12 cellular contexts compared by ENCODE assay signal in the genomic region with DNA sequence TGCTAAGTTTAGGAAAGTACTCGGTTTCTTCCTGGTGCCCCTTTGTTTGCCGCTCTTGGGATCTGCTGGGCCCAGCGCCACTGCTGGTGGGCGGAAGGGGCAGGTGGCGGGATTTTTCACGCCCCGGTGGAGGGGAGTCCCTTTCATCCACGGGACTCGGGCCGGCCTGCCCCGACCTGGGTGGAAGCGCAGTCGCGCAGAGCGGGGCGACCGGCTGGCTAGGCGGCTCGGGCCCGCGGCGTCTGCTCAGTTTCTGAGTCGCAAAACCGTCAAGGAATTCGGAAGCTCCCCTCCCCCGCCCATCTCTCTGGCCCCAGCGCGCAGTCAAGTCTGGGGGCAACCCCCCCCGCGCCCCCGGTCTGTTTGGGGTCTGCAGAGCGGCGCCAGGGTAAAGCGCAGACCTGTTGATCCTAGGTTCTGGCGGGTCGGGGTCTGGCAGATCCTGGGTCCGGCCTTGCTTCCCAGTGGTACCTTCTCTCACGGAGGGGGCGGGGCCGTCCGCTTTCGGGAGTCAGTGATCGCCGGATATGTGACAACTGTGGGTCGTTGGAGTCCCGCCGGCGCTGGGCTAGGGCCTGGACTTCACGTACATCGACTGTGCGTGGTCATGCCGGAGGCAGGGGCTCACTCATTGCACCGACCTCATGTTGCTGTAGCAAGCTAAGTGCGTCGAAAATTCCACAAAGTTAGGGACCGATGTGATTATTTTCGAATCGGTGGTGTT. TPM values are rescaled to one million over a fixed set of nuclear protein-coding genes. Genes with fewer than 3 reads are reported as not detected.
DNase-seq lines count a peak whose midpoint lies in the region; ATAC-seq and TF ChIP-seq lines count a peak whose summit lies in the region.
"Had no signal": no experiment of that assay in that cellular context is flagged by ENCODE, and none has a peak within 500 bp of the region (broad histone marks: within the 10 kb centered on the region; RNA-seq: fewer than 3 reads in every experiment).

A gene with protein sequence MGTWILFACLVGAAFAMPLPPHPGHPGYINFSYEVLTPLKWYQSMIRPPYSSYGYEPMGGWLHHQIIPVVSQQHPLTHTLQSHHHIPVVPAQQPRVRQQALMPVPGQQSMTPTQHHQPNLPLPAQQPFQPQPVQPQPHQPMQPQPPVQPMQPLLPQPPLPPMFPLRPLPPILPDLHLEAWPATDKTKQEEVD (minus strand): TSS at position 481 of the 724 bp plus-strand sequence. CDS start 39,144 bp downstream, outside the sequence.

- H3K4me3 Mint-ChIP-seq in GM23338 (peak within 1 kb of the TSS; percentile 86), T-helper 17 cell (peak within 1 kb of the TSS; percentile 15)

- H3K9me3 Mint-ChIP-seq in GM23338 = no peaks in the 10 kb centered on the region
- no peaks in the 10 kb centered on the region for H3K9me3 Mint-ChIP-seq in activated naive CD4-positive, alpha-beta T cell treated with anti-CD3 and anti-CD28 coated beads, Interleukin-2, amount 50 U/mL, for 72 hours

- H3K27me3 Mint-ChIP-seq in GM23338 (ENCODE audit: insufficient read depth, low read depth, poor library complexity) (peaks cover 10% of the 10 kb centered on the region), T-helper 17 cell (peaks cover 34% of the 10 kb centered on the region)

- H3K9me3 ChIP-seq in T-helper 17 cell (ENCODE audit: control insufficient read depth, low read length, poor library complexity, severe bottlenecking) (no peaks in the 10 kb centered on the region), parathyroid adenoma (ENCODE audit: control insufficient read depth, low read length) (no peaks in the 10 kb centered on the region)
- H3K9me3 ChIP-seq: pancreas, spleen, stomach had no signal

- H3K9me2 ChIP-seq in GM23338 (ENCODE audit: insufficient read depth) = no peaks in the 10 kb centered on the region

- no peak within 1 kb of the TSS for H3K9ac ChIP-seq in parathyroid adenoma

- TF ChIP-seq CTCF in GM23338 (conservative IDR thresholded peaks at IDR 0.05; ENCODE audit: low read depth in 2 of 2) (no peak), foreskin keratinocyte (conservative IDR thresholded peaks at IDR 0.05) (no peak), parathyroid adenoma (IDR thresholded peaks at IDR 0.05) (no peak)

- H2AFZ ChIP-seq in GM23338 (no peak within 1 kb of the TSS), parathyroid adenoma (no peak within 1 kb of the TSS)

- peaks cover 36% of the 10 kb centered on the region for H3K36me3 Mint-ChIP-seq in GM23338 (ENCODE audit: low read depth)
- H3K36me3 Mint-ChIP-seq in T-helper 17 cell (ENCODE audit: low read depth) = no peaks in the 10 kb centered on the region
- no peaks in the 10 kb centered on the region for H3K36me3 Mint-ChIP-seq in activated naive CD4-positive, alpha-beta T cell treated with anti-CD3 and anti-CD28 coated beads, Interleukin-2, amount 50 U/mL, for 72 hours

- no peak within 1 kb of the TSS for H3K27ac Mint-ChIP-seq in GM23338
- H3K27ac Mint-ChIP-seq in T-helper 17 cell = no peak within 1 kb of the TSS
- no peak within 1 kb of the TSS for H3K27ac Mint-ChIP-seq in activated naive CD4-positive, alpha-beta T cell treated with anti-CD3 and anti-CD28 coated beads, Interleukin-2, amount 50 U/mL, for 72 hours

- H3K36me3 ChIP-seq in GM23338 (ENCODE audit: insufficient read depth) = no peaks in the 10 kb centered on the region
- H3K36me3 ChIP-seq in parathyroid adenoma (ENCODE audit: control insufficient read depth, insufficient read depth, low read length) = no peaks in the 10 kb centered on the region
- H3K36me3 ChIP-seq: pancreas, spleen, stomach had no signal

- H3K4me1 ChIP-seq in GM23338 (ENCODE audit: insufficient read depth) (peaks cover 5% of the 10 kb centered on the region), foreskin keratinocyte (no peaks in the 10 kb centered on the region), parathyroid adenoma (no peaks in the 10 kb centered on the region)
- H3K4me1 ChIP-seq: pancreas had no signal

- peaks cover 22% of the 10 kb centered on the region for H3K4me1 Mint-ChIP-seq in GM23338
- no peaks in the 10 kb centered on the region for H3K4me1 Mint-ChIP-seq in T-helper 17 cell

- peaks cover 28% of the 10 kb centered on the region; the same call in 1 of the 2 replicates for H3K27me3 ChIP-seq in GM23338 (ENCODE audit: insufficient read depth)
- no peaks in the 10 kb centered on the region for H3K27me3 ChIP-seq in foreskin keratinocyte
- no peaks in the 10 kb centered on the region for H3K27me3 ChIP-seq in parathyroid adenoma (ENCODE audit: control insufficient read depth, insufficient read depth, low read length)
- H3K27me3 ChIP-seq: pancreas had no signal

- DNase-seq in GM23338 (ENCODE audit: low spot score) (peak; percentile 65), T-helper 17 cell (no peak), foreskin keratinocyte (no peak), NCI-H2227 (lab: John Stamatoyannopoulos, UW; ENCODE audit: unreplicated experiment) (no peak), SKM-1 treated with dmso at 0.1 percent for 144 hours (lab: John Stamatoyannopoulos, UW; ENCODE audit: unreplicated experiment) (no peak), kidney tubule cell (ENCODE audit: low spot score) (no peak)
- DNase-seq in activated naive CD4-positive, alpha-beta T cell treated with anti-CD3 and anti-CD28 coated beads, Interleukin-2, amount 50 U/mL, for 72 hours (ENCODE audit: low spot score in 2 of 2) = no peak
- DNase-seq: NCI-H748 treated with DMSO at 0.1 percent for 48 hours, spleen, stomach had no signal

- ATAC-seq in GM23338 = peak; percentile 23
- ATAC-seq in T-helper 17 cell = no peak
- ATAC-seq in foreskin keratinocyte = peak; percentile 15
- ATAC-seq in activated naive CD4-positive, alpha-beta T cell treated with anti-CD3 and anti-CD28 coated beads, Interleukin-2, amount 50 U/mL, for 72 hours = no peak
- ATAC-seq: pancreas had no signal

- H3F3A ChIP-seq in GM23338 (replicated peaks; ENCODE audit: low read depth) = no peaks in the 10 kb centered on the region

- H3K27ac ChIP-seq in GM23338 (ENCODE audit: low read depth) (no peak within 1 kb of the TSS), foreskin keratinocyte (no peak within 1 kb of the TSS), parathyroid adenoma (no peak within 1 kb of the TSS)
- H3K27ac ChIP-seq: pancreas, spleen had no signal

- peaks cover 20% of the 10 kb centered on the region for H3K79me2 ChIP-seq in GM23338 (replicated peaks; ENCODE audit: insufficient read depth)
- no peaks in the 10 kb centered on the region for H3K79me2 ChIP-seq in parathyroid adenoma

- H3K4me2 ChIP-seq in GM23338 (peak within 1 kb of the TSS; percentile 82), parathyroid adenoma (ENCODE audit: low read length) (peak within 1 kb of the TSS; percentile 51)

- 0 out of 2 replicates have a peak, but pooled peaks cover 5% of the 10 kb centered on the region for H4K20me1 ChIP-seq in GM23338 (replicated peaks; ENCODE audit: insufficient read depth)

- H3K4me3 ChIP-seq in GM23338 (peak within 1 kb of the TSS; percentile 68), parathyroid adenoma (ENCODE audit: low read depth, low read length) (peak within 1 kb of the TSS; percentile 36)
- H3K4me3 ChIP-seq: pancreas had no signal

TF ChIP-seq in GM23338, 12 proteins besides CTCF, POLR2A, EP300 and RAD21:
- TF ChIP-seq EZH2 (IDR thresholded peaks at IDR 0.05; ENCODE audit: low read depth, unreplicated experiment) (no peak), ZNF114 (CRISPR knock-in tag; IDR thresholded peaks at IDR 0.05) (no peak), EZH2phosphoT487 (IDR thresholded peaks at IDR 0.05; ENCODE audit: unreplicated experiment) (no peak)

RNA-seq across cellular contexts. Expression of the gene that starts here (rescaled TPM):
- not detected in 2 replicates for total RNA-seq in GM23338 (2014; rRNA removed; shearing (Covaris generic))
- polyA plus RNA-seq in GM23338 (2016; fragmentation: Nextera tagmentation; extraction: Ambion mirVana) (not detected in 2 replicates), foreskin keratinocyte (not detected in 2 replicates)
- total RNA-seq in T-helper 17 cell (not detected), foreskin keratinocyte (not detected in 2 replicates)
- not detected for total RNA-seq in activated naive CD4-positive, alpha-beta T cell treated with anti-CD3 and anti-CD28 coated beads, Interleukin-2, amount 50 U/mL, for 72 hours
- total RNA-seq: spleen, stomach had no signal
- polyA plus RNA-seq: spleen, stomach had no signal

Comparison
In these comparisons a context has a peak if more than half of its experiments do, and no peak if none do; other contexts are left out.
1. ATAC-seq: peak in GM23338 (single experiment) and foreskin keratinocyte (single experiment); none in T-helper 17 cell (single experiment) and activated naive CD4-positive, alpha-beta T cell treated with anti-CD3 and anti-CD28 coated beads, Interleukin-2, amount 50 U/mL, for 72 hours (0 of 2).